In the genomic region with DNA sequence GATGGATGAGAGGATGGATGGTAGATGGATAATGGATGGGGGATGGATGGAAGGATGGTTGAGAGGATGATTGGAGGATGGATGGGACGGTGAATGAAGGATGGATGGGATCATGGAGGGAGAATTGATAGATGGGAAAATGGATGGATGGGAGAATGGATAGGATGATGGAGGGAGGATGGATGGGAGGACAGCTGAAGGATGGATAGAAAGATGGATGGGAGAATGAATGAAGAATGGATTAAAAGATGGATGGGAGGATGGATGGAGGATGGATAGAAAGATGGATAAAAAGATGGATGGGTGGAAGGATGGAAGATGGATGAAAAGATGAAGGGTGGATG, we compare ENCODE assay signal across 11 cellular contexts.
"Had no signal": no experiment of that assay in that cellular context is flagged by ENCODE, and none has a peak within 500 bp of the region (broad histone marks: within the 10 kb centered on the region; RNA-seq: fewer than 3 reads in every experiment).

No MANE protein-coding gene starts in this region.

- H3K9ac ChIP-seq: GM23248 had no signal

- H3K27ac ChIP-seq: GM23248 had no signal

- H3K9me3 ChIP-seq: HAP-1 had no signal

- ATAC-seq: GM23338, HCT116 had no signal

- H3K36me3 ChIP-seq: HAP-1 had no signal

- H3K4me1 ChIP-seq: HAP-1 had no signal

- DNase-seq: GM23248, GOT3, H7, H9, HCEC 1CT, HFFc6 had no signal

- FAIRE-seq: H1, H54 had no signal

- H3K4me2 ChIP-seq: GM23338 had no signal

- H3K4me3 ChIP-seq: GM23248, GM23338, HAP-1 had no signal

- H2AFZ ChIP-seq: GM23248, GM23338 had no signal
